18 cellular contexts compared by ENCODE assay signal in genomic region chr7:37016073-37016878, GRCh38.
DNase-seq lines count a peak whose midpoint lies in the region; ATAC-seq and TF ChIP-seq lines count a peak whose summit lies in the region.
"Had no signal": no experiment of that assay in that cellular context is flagged by ENCODE, and none has a peak within 500 bp of the region (broad histone marks: within the 10 kb centered on the region; RNA-seq: fewer than 3 reads in every experiment).

No MANE protein-coding gene starts in this region.

- no peak for TF ChIP-seq POLR2A in adrenal gland (IDR thresholded peaks at IDR 0.05)

- H3K27ac Mint-ChIP-seq in CD8-positive, alpha-beta memory T cell = peak overlapping the region in 7 of 8 donors; percentile 6 to 85 (median 38)
- H3K27ac Mint-ChIP-seq in stimulated activated naive CD8-positive, alpha-beta T cell treated with anti-CD3 and anti-CD28 coated beads, Interleukin-15, amount 100 ng/mL, for 72 hours = no peak overlapping the region
- H3K27ac Mint-ChIP-seq: activated naive CD4-positive, alpha-beta T cell treated with anti-CD3 and anti-CD28 coated beads for 36 hours; activated T-cell treated with anti-CD3 and anti-CD28 coated beads, Interleukin-2, amount 50 U/mL, for 24 hours; type B pancreatic cell had no signal

- H3K27ac ChIP-seq in CD8-positive, alpha-beta memory T cell (ENCODE audit: low read depth, low read length) = no peak overlapping the region
- H3K27ac ChIP-seq in adrenal gland (no peak overlapping the region), brain microvascular endothelial cell (no peak overlapping the region)
- H3K27ac ChIP-seq: spleen had no signal

- no peaks in the 10 kb centered on the region for H3K4me1 ChIP-seq in CD8-positive, alpha-beta memory T cell (ENCODE audit: insufficient read depth, low read length)
- H3K4me1 ChIP-seq in adrenal gland (replicated peaks in 1 of 2) = peaks cover 0 to 2% of the 10 kb centered on the region in 2 donors

- in situ Hi-C loops in brain microvascular endothelial cell (cut with HindIII; ENCODE audit: low pct_ligation_motif_present, low sequenced_read_pairs) = no loop called here

- no peaks in the 10 kb centered on the region for H3K9me3 ChIP-seq in CD8-positive, alpha-beta memory T cell (ENCODE audit: low read length)
- H3K9me3 ChIP-seq in adrenal gland (replicated peaks in 1 of 3) = no peaks in the 10 kb centered on the region

- peaks cover 12 to 29% (median 12%) of the 10 kb centered on the region in 3 donors for H3K4me1 Mint-ChIP-seq in CD8-positive, alpha-beta memory T cell
- peaks cover 10% of the 10 kb centered on the region for H3K4me1 Mint-ChIP-seq in stimulated activated naive CD8-positive, alpha-beta T cell treated with anti-CD3 and anti-CD28 coated beads, Interleukin-15, amount 100 ng/mL, for 72 hours

- DNase-seq in CD8-positive, alpha-beta memory T cell = no peak
- DNase-seq in HT-29 (ENCODE audit: low spot score) (peak; percentile 48), adrenal gland (peak in 6 of 7 donors; percentile 11 to 59 (median 34)), medulla oblongata (ENCODE audit: extremely low spot score) (peak; percentile 25), amygdala (lab: John Stamatoyannopoulos, UW) (no peak), brain microvascular endothelial cell (no peak), DMS 273 treated with DMSO at 0.1 percent for 48 hours (lab: John Stamatoyannopoulos, UW) (no peak)
- no peak for DNase-seq in stimulated activated naive CD8-positive, alpha-beta T cell treated with anti-CD3 and anti-CD28 coated beads, Interleukin-15, amount 100 ng/mL, for 72 hours
- DNase-seq: activated naive CD4-positive, alpha-beta T cell treated with anti-CD3 and anti-CD28 coated beads for 36 hours; activated T-cell treated with anti-CD3 and anti-CD28 coated beads, Interleukin-2, amount 50 U/mL, for 24 hours; glutamatergic neuron; NCI-H1048; NCI-H2081 treated with DMSO at 0.1 percent for 48 hours; NCI-H446 treated with DMSO at 0.1 percent for 48 hours; spleen; stimulated activated CD4-positive, alpha-beta T cell treated with anti-CD3 and anti-CD28 coated beads, Interleukin-4, amount 100 ng/mL, for 24 hours had no signal

- intact Hi-C loops in adrenal gland (cut with DNase I) = no loop called here

- no peaks in the 10 kb centered on the region for H3K27me3 Mint-ChIP-seq in CD8-positive, alpha-beta memory T cell
- no peaks in the 10 kb centered on the region for H3K27me3 Mint-ChIP-seq in stimulated activated naive CD8-positive, alpha-beta T cell treated with anti-CD3 and anti-CD28 coated beads, Interleukin-15, amount 100 ng/mL, for 72 hours
- H3K27me3 Mint-ChIP-seq: activated T-cell treated with anti-CD3 and anti-CD28 coated beads, Interleukin-2, amount 50 U/mL, for 24 hours had no signal

- CTCF ChIA-PET in CD8-positive, alpha-beta memory T cell (lab: Charles Lee) = no interaction called here

- H3K36me3 ChIP-seq in CD8-positive, alpha-beta memory T cell (ENCODE audit: insufficient read depth, low read length) = no peaks in the 10 kb centered on the region
- H3K36me3 ChIP-seq in adrenal gland (replicated peaks in 1 of 2) (no peaks in the 10 kb centered on the region), brain microvascular endothelial cell (replicated peaks) (no peaks in the 10 kb centered on the region)

- no peaks in the 10 kb centered on the region for H3K27me3 ChIP-seq in CD8-positive, alpha-beta memory T cell (ENCODE audit: insufficient read depth, low read length, poor library complexity, severe bottlenecking)
- H3K27me3 ChIP-seq in adrenal gland (no peaks in the 10 kb centered on the region), brain microvascular endothelial cell (replicated peaks) (no peaks in the 10 kb centered on the region)
- H3K27me3 ChIP-seq: spleen had no signal

- ATAC-seq in stimulated activated naive CD8-positive, alpha-beta T cell treated with anti-CD3 and anti-CD28 coated beads, Interleukin-15, amount 100 ng/mL, for 72 hours = no peak
- ATAC-seq: K562 had no signal

- 53 to 69% (median 65%) methylated on average over 10 of the region's 10 CpGs for WGBS in adrenal gland, 4 donors

- H3K9me3 Mint-ChIP-seq in CD8-positive, alpha-beta memory T cell = peaks cover 0 to 14% (median 0%) of the 10 kb centered on the region in 5 donors
- H3K9me3 Mint-ChIP-seq in stimulated activated naive CD8-positive, alpha-beta T cell treated with anti-CD3 and anti-CD28 coated beads, Interleukin-15, amount 100 ng/mL, for 72 hours = peaks cover 0 to 8% of the 10 kb centered on the region in 2 donors
- H3K9me3 Mint-ChIP-seq: activated naive CD4-positive, alpha-beta T cell treated with anti-CD3 and anti-CD28 coated beads for 36 hours had no signal

- peaks cover 19 to 50% (median 36%) of the 10 kb centered on the region in 3 donors for H3K36me3 Mint-ChIP-seq in CD8-positive, alpha-beta memory T cell

- POLR2A ChIA-PET in CD8-positive, alpha-beta memory T cell (lab: Charles Lee) = no interaction called here

- TF ChIP-seq CTCF in adrenal gland (IDR thresholded peaks at IDR 0.05) (no peak), brain microvascular endothelial cell (IDR thresholded peaks at IDR 0.05; ENCODE audit: low read depth, low read length, missing control alignments) (no peak)

- H3K4me3 Mint-ChIP-seq in CD8-positive, alpha-beta memory T cell = peak overlapping the region in 1 of 7 donors; percentile 49
- no peak overlapping the region for H3K4me3 Mint-ChIP-seq in stimulated activated naive CD8-positive, alpha-beta T cell treated with anti-CD3 and anti-CD28 coated beads, Interleukin-15, amount 100 ng/mL, for 72 hours
- H3K4me3 Mint-ChIP-seq: activated naive CD4-positive, alpha-beta T cell treated with anti-CD3 and anti-CD28 coated beads for 36 hours; activated T-cell treated with anti-CD3 and anti-CD28 coated beads, Interleukin-2, amount 50 U/mL, for 24 hours; type B pancreatic cell had no signal

- no peak overlapping the region for H3K4me3 ChIP-seq in CD8-positive, alpha-beta memory T cell (ENCODE audit: low read length)
- H3K4me3 ChIP-seq in adrenal gland (no peak overlapping the region), brain microvascular endothelial cell (ENCODE audit: low read depth, low read length) (no peak overlapping the region)
- H3K4me3 ChIP-seq: K562, spleen had no signal

Comparison
In these comparisons a context has a peak if more than half of its experiments do, and no peak if none do; other contexts are left out.
1. DNase-seq: peak in HT-29 (single experiment), adrenal gland (6 of 7) and medulla oblongata (single experiment); none in CD8-positive, alpha-beta memory T cell (0 of 5), amygdala (0 of 56), brain microvascular endothelial cell (single experiment), DMS 273 treated with DMSO at 0.1 percent for 48 hours (single experiment) and stimulated activated naive CD8-positive, alpha-beta T cell treated with anti-CD3 and anti-CD28 coated beads, Interleukin-15, amount 100 ng/mL, for 72 hours (0 of 2).
2. H3K27ac Mint-ChIP-seq: peak in CD8-positive, alpha-beta memory T cell (7 of 8); none in stimulated activated naive CD8-positive, alpha-beta T cell treated with anti-CD3 and anti-CD28 coated beads, Interleukin-15, amount 100 ng/mL, for 72 hours (0 of 2).